In the genomic region with DNA sequence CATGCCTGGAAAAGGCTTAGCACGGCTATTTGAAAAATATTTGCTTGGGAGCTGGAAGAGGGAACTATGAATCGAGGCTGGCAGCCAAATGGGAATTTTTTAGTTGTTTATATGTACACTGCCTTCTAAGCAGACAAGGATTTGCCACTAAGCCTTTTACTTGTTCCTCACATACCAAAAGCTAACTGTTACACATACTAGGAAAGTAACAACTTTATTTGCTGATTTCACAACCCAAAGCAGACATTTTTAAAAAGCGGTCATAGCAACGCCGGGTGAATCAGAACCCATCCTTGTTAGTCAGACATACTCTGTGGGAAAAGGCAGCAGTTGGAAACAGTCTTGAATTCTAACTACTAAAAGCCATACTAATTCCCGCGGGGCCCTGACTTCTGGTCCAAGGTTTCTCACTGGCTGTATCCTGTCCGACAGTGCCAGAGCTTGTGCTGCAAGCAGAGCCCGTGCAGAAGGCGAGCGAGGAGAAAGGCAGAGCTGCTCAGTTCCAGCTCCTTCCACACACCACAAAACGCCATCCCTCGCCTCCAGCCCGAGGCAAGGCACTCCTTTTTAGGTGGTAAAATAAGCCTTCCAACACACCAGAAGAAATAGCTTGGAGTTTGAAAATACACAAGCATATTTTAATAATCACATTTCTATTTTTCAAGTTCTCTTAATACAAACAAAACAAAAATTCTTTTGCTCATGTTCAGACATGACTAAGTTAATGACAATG, we compare ENCODE assay signal across 8 cellular contexts.
DNase-seq lines count a peak whose midpoint lies in the region; ATAC-seq and TF ChIP-seq lines count a peak whose summit lies in the region.

No MANE protein-coding gene starts in this region.

- H3K4me2 ChIP-seq in smooth muscle cell: peak overlapping the region; percentile 82

- no peak overlapping the region for H2AFZ ChIP-seq in smooth muscle cell (ENCODE audit: low read depth)

- peaks cover 52% of the 10 kb centered on the region for H3F3A ChIP-seq in smooth muscle cell (ENCODE audit: low read depth)

- H3K4me1 ChIP-seq in smooth muscle cell (ENCODE audit: low read depth): peaks cover 39% of the 10 kb centered on the region

- H4K20me1 ChIP-seq in smooth muscle cell (ENCODE audit: low read depth): peaks cover 4% of the 10 kb centered on the region

- no peaks in the 10 kb centered on the region for H3K79me2 ChIP-seq in smooth muscle cell (ENCODE audit: low read depth)

- ATAC-seq in GM19397 (IDR thresholded peaks at IDR 0.05; ENCODE audit: unreplicated experiment) (no peak), GM21526 (IDR thresholded peaks at IDR 0.05; ENCODE audit: low FRiP score, unreplicated experiment) (no peak)

- in situ Hi-C loops in astrocyte of the spinal cord (cut with HindIII; ENCODE audit: low sequenced_read_pairs): no loop called here

- WGBS in smooth muscle cell (ENCODE audit: low lambda C conversion rate): 2% methylated on average over 14 of the region's 14 CpGs

- H3K9ac ChIP-seq in smooth muscle cell (ENCODE audit: low read depth): peak overlapping the region; percentile 96

- TF ChIP-seq CTCF in LNCaP clone FGC (IDR thresholded peaks at IDR 0.05; ENCODE audit: control insufficient read depth, extremely low read depth, insufficient read depth) (no peak), astrocyte of the spinal cord (IDR thresholded peaks at IDR 0.05; ENCODE audit: low read depth, low read length) (no peak), smooth muscle cell (IDR thresholded peaks at IDR 0.05; ENCODE audit: borderline replicate concordance, insufficient read depth, poor library complexity, severe bottlenecking) (no peak)

- no peaks in the 10 kb centered on the region for H3K27me3 ChIP-seq in smooth muscle cell (ENCODE audit: low read depth)

- H3K4me3 ChIP-seq in LNCaP clone FGC (ENCODE audit: low read depth, low read length) (no peak overlapping the region), astrocyte of the spinal cord (ENCODE audit: low read depth, low read length) (no peak overlapping the region), smooth muscle cell (peak overlapping the region; percentile 25)

- no peaks in the 10 kb centered on the region for H3K9me3 ChIP-seq in smooth muscle cell (replicated peaks; ENCODE audit: low read depth)

- H3K36me3 ChIP-seq in smooth muscle cell (ENCODE audit: low read depth): no peaks in the 10 kb centered on the region

- H3K27ac ChIP-seq in smooth muscle cell (ENCODE audit: low read depth): peak overlapping the region; percentile 100

- DNase-seq in AG20443 (ENCODE audit: low spot score) (peak; percentile 82), LNCaP clone FGC (ENCODE audit: low read depth) (peak; percentile 46), astrocyte of the spinal cord (ENCODE audit: low read depth, low spot score) (peak; percentile 97), islet precursor cell (peak; percentile 83), smooth muscle cell (lab: John Stamatoyannopoulos, UW; ENCODE audit: unreplicated experiment) (peak; percentile 38), NCI-H1092 treated with DMSO at 0.1 percent for 48 hours (lab: John Stamatoyannopoulos, UW) (no peak)
